ENCODE assay signal across 13 cellular contexts in the genomic region with DNA sequence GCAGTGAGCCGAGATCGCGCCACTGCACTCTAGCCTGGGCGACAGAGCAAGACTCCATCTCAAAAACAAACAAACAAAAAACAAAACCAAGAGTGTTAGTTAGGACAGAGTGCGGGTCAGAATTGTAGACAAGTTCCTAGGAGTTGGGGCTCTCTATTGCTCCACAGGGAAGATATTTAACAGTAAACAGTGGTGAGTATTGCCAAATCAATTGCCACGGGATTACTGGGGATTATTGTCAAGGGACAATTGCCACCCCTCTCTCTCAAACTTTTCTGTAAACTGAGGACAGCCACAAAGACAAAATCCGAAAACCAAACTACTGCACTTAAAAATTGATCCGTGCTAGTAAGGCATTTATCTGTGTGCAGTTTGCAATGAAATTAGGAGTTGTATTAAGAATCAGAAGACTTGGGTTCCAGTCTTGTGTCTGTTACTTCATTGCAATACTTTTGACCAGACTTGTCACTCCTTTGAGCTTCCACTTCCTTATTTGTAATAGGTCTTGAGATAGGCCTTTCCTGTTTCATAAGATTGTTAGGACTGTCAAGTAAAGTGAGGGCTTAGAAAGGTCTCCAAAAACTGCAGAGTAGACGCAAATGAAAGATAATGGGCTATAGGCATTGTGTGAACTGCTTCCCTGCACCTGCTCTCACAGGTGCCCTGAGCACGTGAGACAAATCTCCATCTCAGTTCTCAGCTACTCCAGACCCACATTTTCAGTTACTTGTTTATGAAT. TPM values are rescaled to one million over a fixed set of nuclear protein-coding genes. Genes with fewer than 3 reads are reported as not detected.
A peak's percentile ranks its signal among the peaks of the same experiment; 100 is the strongest.
DNase-seq lines count a peak whose midpoint lies in the region; ATAC-seq and TF ChIP-seq lines count a peak whose summit lies in the region.
"Had no signal": no experiment of that assay in that cellular context is flagged by ENCODE, and none has a peak within 500 bp of the region (broad histone marks: within the 10 kb centered on the region; RNA-seq: fewer than 3 reads in every experiment).

No MANE protein-coding gene starts in this region.

- WGBS in endodermal cell (ENCODE audit: insufficient coverage in 1 of 2, insufficient read length in 1 of 2), 2 experiments, result 91 to 96% methylated on average over 4 to 10 of the region's 10 CpGs
- WGBS in thymus, result 79% methylated on average over 10 of the region's 10 CpGs

- peaks cover 11% of the 10 kb centered on the region for H3K36me3 ChIP-seq in endodermal cell (ENCODE audit: control insufficient read depth, insufficient read depth, low read length)
- peaks cover 6% of the 10 kb centered on the region for H3K36me3 ChIP-seq in thymus (ENCODE audit: control insufficient read depth, insufficient read depth)

- H3K9me3 Mint-ChIP-seq in activated T-cell treated with anti-CD3 and anti-CD28 coated beads, Interleukin-2, amount 50 U/mL, for 24 hours, result peaks cover 3% of the 10 kb centered on the region
- no peaks in the 10 kb centered on the region for H3K9me3 Mint-ChIP-seq in activated T-cell treated with anti-CD3 and anti-CD28 coated beads, Interleukin-2, amount 50 U/mL, for 72 hours
- no peaks in the 10 kb centered on the region for H3K9me3 Mint-ChIP-seq in endodermal cell
- H3K9me3 Mint-ChIP-seq: nephron progenitor cell had no signal

- no peak for TF ChIP-seq CTCF in endodermal cell (conservative IDR thresholded peaks at IDR 0.05)

- H3K4me3 ChIP-seq in endodermal cell (ENCODE audit: low read length) (no peak overlapping the region), thymus (ENCODE audit: low read length) (no peak overlapping the region)

- H3K27ac ChIP-seq in endodermal cell (ENCODE audit: low read depth, low read length) (no peak overlapping the region), thymus (ENCODE audit: low read depth) (peak overlapping the region; percentile 64)

- peaks cover 26% of the 10 kb centered on the region for H3K27me3 ChIP-seq in endodermal cell (ENCODE audit: control insufficient read depth, insufficient read depth, low read length, poor library complexity, severe bottlenecking)
- no peaks in the 10 kb centered on the region for H3K27me3 ChIP-seq in thymus (ENCODE audit: control insufficient read depth, insufficient read depth)

- H3K4me1 ChIP-seq in endodermal cell (ENCODE audit: control insufficient read depth, insufficient read depth, low read length) (peaks cover 8% of the 10 kb centered on the region), thymus (ENCODE audit: control insufficient read depth, insufficient read depth, low read length) (peaks cover 37% of the 10 kb centered on the region)

- H3K9me3 ChIP-seq in endodermal cell (ENCODE audit: control insufficient read depth, low read length) (no peaks in the 10 kb centered on the region), thymus (ENCODE audit: control insufficient read depth) (no peaks in the 10 kb centered on the region)

- no peak for DNase-seq in activated T-cell treated with anti-CD3 and anti-CD28 coated beads, Interleukin-2, amount 50 U/mL, for 24 hours
- no peak for DNase-seq in activated T-cell treated with anti-CD3 and anti-CD28 coated beads, Interleukin-2, amount 50 U/mL, for 72 hours
- DNase-seq in NCI-H510A treated with DMSO at 0.1 percent for 48 hours (lab: John Stamatoyannopoulos, UW) (peak; percentile 76), endodermal cell (peak; percentile 8), dedifferentiated amniotic fluid mesenchymal stem cell (ENCODE audit: extremely low spot score) (no peak)
- no peak for DNase-seq in effector CD8-positive, alpha-beta T cell (lab: John Stamatoyannopoulos, UW)
- DNase-seq: GM23248; NCI-H2171; nephron progenitor cell; stimulated activated CD4-positive, alpha-beta T cell treated with anti-CD3 and anti-CD28 coated beads, Interleukin-4, amount 100 ng/mL, for 24 hours had no signal

- ATAC-seq in activated T-cell treated with anti-CD3 and anti-CD28 coated beads, Interleukin-2, amount 50 U/mL, for 72 hours (replicated peaks in 1 of 2), result no peak
- ATAC-seq in HG02840 (IDR thresholded peaks at IDR 0.05; ENCODE audit: low FRiP score, unreplicated experiment), result no peak

- H3K4me3 Mint-ChIP-seq in activated T-cell treated with anti-CD3 and anti-CD28 coated beads, Interleukin-2, amount 50 U/mL, for 24 hours, result peak overlapping the region; percentile 5
- no peak overlapping the region for H3K4me3 Mint-ChIP-seq in activated T-cell treated with anti-CD3 and anti-CD28 coated beads, Interleukin-2, amount 50 U/mL, for 72 hours
- no peak overlapping the region for H3K4me3 Mint-ChIP-seq in endodermal cell

- peak overlapping the region; percentile 12 for H3K27ac Mint-ChIP-seq in activated T-cell treated with anti-CD3 and anti-CD28 coated beads, Interleukin-2, amount 50 U/mL, for 24 hours
- no peak overlapping the region for H3K27ac Mint-ChIP-seq in activated T-cell treated with anti-CD3 and anti-CD28 coated beads, Interleukin-2, amount 50 U/mL, for 72 hours
- no peak overlapping the region for H3K27ac Mint-ChIP-seq in endodermal cell

- peaks cover 35% of the 10 kb centered on the region for H3K36me3 Mint-ChIP-seq in activated T-cell treated with anti-CD3 and anti-CD28 coated beads, Interleukin-2, amount 50 U/mL, for 24 hours (ENCODE audit: low read depth)
- H3K36me3 Mint-ChIP-seq in activated T-cell treated with anti-CD3 and anti-CD28 coated beads, Interleukin-2, amount 50 U/mL, for 72 hours (ENCODE audit: insufficient read depth in 2 of 2), result peaks cover 13 to 21% of the 10 kb centered on the region in 2 donors
- peaks cover 9% of the 10 kb centered on the region for H3K36me3 Mint-ChIP-seq in endodermal cell (ENCODE audit: low read depth)

- no peak overlapping the region for H3K9ac ChIP-seq in endodermal cell (ENCODE audit: extremely low read depth, low read length, poor library complexity, severe bottlenecking)

- no peaks in the 10 kb centered on the region for H3K27me3 Mint-ChIP-seq in activated T-cell treated with anti-CD3 and anti-CD28 coated beads, Interleukin-2, amount 50 U/mL, for 24 hours
- no peaks in the 10 kb centered on the region for H3K27me3 Mint-ChIP-seq in activated T-cell treated with anti-CD3 and anti-CD28 coated beads, Interleukin-2, amount 50 U/mL, for 72 hours (ENCODE audit: low read depth)
- H3K27me3 Mint-ChIP-seq in endodermal cell (ENCODE audit: insufficient read depth), result peaks cover 3% of the 10 kb centered on the region

- H3K4me1 Mint-ChIP-seq in activated T-cell treated with anti-CD3 and anti-CD28 coated beads, Interleukin-2, amount 50 U/mL, for 24 hours (ENCODE audit: low read depth), result peaks cover 29% of the 10 kb centered on the region
- H3K4me1 Mint-ChIP-seq in activated T-cell treated with anti-CD3 and anti-CD28 coated beads, Interleukin-2, amount 50 U/mL, for 72 hours (ENCODE audit: low read depth), result peaks cover 29% of the 10 kb centered on the region
- peaks cover 28% of the 10 kb centered on the region for H3K4me1 Mint-ChIP-seq in endodermal cell

RNA-seq across cellular contexts. Expression of a gene that starts 1.3 kb away (rescaled TPM):
- total RNA-seq in activated T-cell treated with anti-CD3 and anti-CD28 coated beads, Interleukin-2, amount 50 U/mL, for 72 hours, result 100 to 1,000 TPM; 252 to 355 TPM
- 100 to 1,000 TPM; 163 to 248 TPM for total RNA-seq in endodermal cell
- polyA plus RNA-seq in endodermal cell (2013, experiment 1 of 2), result 271 TPM
- 328 TPM for polyA plus RNA-seq in endodermal cell (2013, experiment 2 of 2)
- polyA plus RNA-seq in thymus, result 1,404 TPM

RNA-seq across cellular contexts. Expression of a gene that starts 44.4 kb away (rescaled TPM):
- total RNA-seq in activated T-cell treated with anti-CD3 and anti-CD28 coated beads, Interleukin-2, amount 50 U/mL, for 72 hours, result 100 to 1,000 TPM in 1 of 2 donors, 10 to 100 TPM in 1; 76.6 to 138 TPM
- 100 to 1,000 TPM; 352 to 880 TPM for total RNA-seq in endodermal cell
- 263 TPM for polyA plus RNA-seq in endodermal cell (2013, experiment 1 of 2)
- 320 TPM for polyA plus RNA-seq in endodermal cell (2013, experiment 2 of 2)
- 592 TPM for polyA plus RNA-seq in thymus

RNA-seq across cellular contexts. Expression of a gene that starts 50.8 kb away (rescaled TPM):
- total RNA-seq in activated T-cell treated with anti-CD3 and anti-CD28 coated beads, Interleukin-2, amount 50 U/mL, for 72 hours, result not detected
- not detected for total RNA-seq in endodermal cell
- polyA plus RNA-seq in endodermal cell (2013, experiment 1 of 2), result not detected
- not detected for polyA plus RNA-seq in endodermal cell (2013, experiment 2 of 2)
- 0.16 TPM for polyA plus RNA-seq in thymus
- total RNA-seq: GM23248 had no signal
- polyA plus RNA-seq: BJ, GM23248 had no signal

Comparison
In these comparisons a context has a peak if more than half of its experiments do, and no peak if none do; other contexts are left out.
1. DNase-seq: peak in NCI-H510A treated with DMSO at 0.1 percent for 48 hours (single experiment) and endodermal cell (single experiment); none in activated T-cell treated with anti-CD3 and anti-CD28 coated beads, Interleukin-2, amount 50 U/mL, for 24 hours (single experiment), activated T-cell treated with anti-CD3 and anti-CD28 coated beads, Interleukin-2, amount 50 U/mL, for 72 hours (0 of 2), effector CD8-positive, alpha-beta T cell (single experiment) and dedifferentiated amniotic fluid mesenchymal stem cell (single experiment).